ENCODE assay signal across 18 cellular contexts in the genomic region with DNA sequence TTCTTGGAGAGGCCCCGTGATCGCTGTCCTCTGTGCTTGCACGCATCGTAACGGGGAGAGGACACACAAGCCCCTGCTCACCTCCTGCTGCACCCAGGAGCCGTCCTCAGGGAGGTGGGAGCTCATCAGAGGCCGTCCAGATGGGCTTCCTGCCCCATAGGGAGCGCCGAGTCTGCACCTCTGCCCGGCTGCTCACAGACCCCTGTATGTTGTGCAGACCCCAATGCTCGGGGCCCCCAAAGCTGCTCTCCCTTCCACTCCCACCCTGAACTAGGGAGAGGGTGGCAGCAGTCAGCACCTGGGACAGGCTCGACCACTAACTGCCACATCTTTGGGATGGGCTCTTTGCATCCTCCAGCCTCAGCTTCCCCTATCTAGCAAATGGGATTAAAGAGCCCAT.
"Had no signal": no experiment of that assay in that cellular context is flagged by ENCODE, and none has a peak within 500 bp of the region (broad histone marks: within the 10 kb centered on the region; RNA-seq: fewer than 3 reads in every experiment).

No MANE protein-coding gene starts in this region.

- DNase-seq: activated naive CD8-positive, alpha-beta T cell treated with anti-CD3 and anti-CD28 coated beads for 36 hours; activated T-cell treated with anti-CD3 and anti-CD28 coated beads, Interleukin-2, amount 50 U/mL, for 24 hours; cerebellar nuclear complex; cortex of kidney; immature natural killer cell; kidney glomerular epithelial cell; mesenchymal stem cell; retina; stimulated activated CD4-positive, alpha-beta T cell treated with anti-CD3 and anti-CD28 coated beads, Interleukin-2, amount 100 ng/mL, for 24 hours; stimulated activated naive CD8-positive, alpha-beta T cell treated with anti-CD3 and anti-CD28 coated beads, Interleukin-15, amount 100 ng/mL, for 72 hours; T-helper 1 cell had no signal

- ATAC-seq: activated T-helper 17 cell treated with anti-CD3 and anti-CD28 coated beads, Interleukin-2, amount 50 U/mL, for 72 hours; mucosa of descending colon; stimulated activated effector memory CD8-positive, alpha-beta T cell treated with anti-CD3 and anti-CD28 coated beads, Interleukin-12 subunit alpha, Interleukin-12 subunit beta, amount 100 ng/mL, for 72 hours; stimulated activated naive CD8-positive, alpha-beta T cell treated with anti-CD3 and anti-CD28 coated beads, Interleukin-15, amount 100 ng/mL, for 72 hours; WTC11 had no signal

- H3K4me3 ChIP-seq: breast epithelium, mucosa of descending colon, tibial artery had no signal

- H3K27ac ChIP-seq: epithelial cell of prostate, tibial artery had no signal

- H3K27me3 ChIP-seq: breast epithelium had no signal

- H3K36me3 ChIP-seq: breast epithelium, tibial artery had no signal

- H3K9me3 ChIP-seq: breast epithelium, mucosa of descending colon, tibial artery had no signal
